ENCODE assay signal across 22 cellular contexts in the genomic region with DNA sequence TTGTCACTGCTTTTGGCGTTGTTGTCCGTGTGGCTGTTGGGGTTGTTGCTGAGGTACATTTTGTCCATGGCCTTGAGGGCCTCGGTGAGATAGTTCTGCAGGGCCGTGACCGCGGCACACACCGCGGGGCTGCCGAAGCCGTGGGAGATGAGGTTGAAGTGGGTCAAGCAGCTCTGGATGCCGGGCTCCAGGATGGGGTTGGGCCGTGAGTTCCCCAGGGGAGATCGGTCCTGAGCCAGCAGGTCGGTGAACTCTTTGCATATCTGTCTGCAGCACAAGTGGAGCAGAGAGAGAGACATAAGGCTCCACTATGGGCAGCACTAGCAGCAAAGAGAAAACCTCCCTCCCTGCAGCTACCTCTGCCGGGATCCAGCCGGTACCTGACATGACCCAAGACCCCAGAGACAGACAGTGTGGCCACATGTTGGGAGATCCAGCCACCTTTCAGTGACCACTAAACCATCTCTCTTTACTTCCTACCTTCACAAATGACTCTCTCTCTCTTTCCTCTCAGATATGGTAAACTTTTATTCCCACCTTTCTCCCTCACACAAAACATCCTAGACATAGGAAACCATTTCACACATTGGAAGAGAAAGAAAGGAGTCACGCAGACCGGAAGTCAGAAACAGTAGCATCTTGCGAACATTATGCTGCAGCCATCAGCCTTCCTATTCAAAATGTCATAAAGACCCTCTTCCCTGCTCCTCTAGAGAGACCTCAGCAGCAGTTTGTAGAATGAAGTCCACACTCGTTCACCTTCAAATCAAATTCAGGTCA. TPM values are rescaled to one million over a fixed set of nuclear protein-coding genes. Genes with fewer than 3 reads are reported as not detected.
DNase-seq lines count a peak whose midpoint lies in the region; ATAC-seq and TF ChIP-seq lines count a peak whose summit lies in the region.
"Had no signal": no experiment of that assay in that cellular context is flagged by ENCODE, and none has a peak within 500 bp of the region (broad histone marks: within the 10 kb centered on the region; RNA-seq: fewer than 3 reads in every experiment).

No MANE protein-coding gene starts in this region.

- BruUV-seq in Panc1 (replicated peaks; lab: Mats Ljungman, UMichigan), result no TSS peak

- H3K9me3 ChIP-seq in Panc1 (ENCODE audit: control insufficient read depth, insufficient read depth, low read depth, low read length) (no peaks in the 10 kb centered on the region), endodermal cell (ENCODE audit: control insufficient read depth, low read length) (no peaks in the 10 kb centered on the region), osteoblast (ENCODE audit: low read depth, low read length) (no peaks in the 10 kb centered on the region)
- H3K9me3 ChIP-seq: ascending aorta, SJSA1, uterus had no signal

- H4K20me1 ChIP-seq in osteoblast (ENCODE audit: insufficient read depth, low read length), result no peaks in the 10 kb centered on the region

- H3K4me1 Mint-ChIP-seq in endodermal cell, result peaks cover 27% of the 10 kb centered on the region
- H3K4me1 Mint-ChIP-seq in nephron progenitor cell, result peaks cover 41% of the 10 kb centered on the region

- H3K36me3 ChIP-seq in Panc1 (ENCODE audit: control insufficient read depth, insufficient read depth, low read length), result peaks cover 38% of the 10 kb centered on the region
- no peaks in the 10 kb centered on the region for H3K36me3 ChIP-seq in endodermal cell (ENCODE audit: control insufficient read depth, insufficient read depth, low read length)
- H3K36me3 ChIP-seq in osteoblast (ENCODE audit: insufficient read depth, low read length), result no peaks in the 10 kb centered on the region
- H3K36me3 ChIP-seq: ascending aorta, stomach, uterus had no signal

- H3K4me3 Mint-ChIP-seq in endodermal cell (peak overlapping the region; percentile 44), nephron progenitor cell (peak overlapping the region; percentile 33)

- no peaks in the 10 kb centered on the region for H3K79me2 ChIP-seq in osteoblast (ENCODE audit: insufficient read depth, low read length)

- DNase-seq in EH (ENCODE audit: low read depth), result peak; percentile 32
- no peak for DNase-seq in Panc1 (ENCODE audit: low read depth, low spot score)
- DNase-seq in endodermal cell, result no peak
- peak; percentile 23 for DNase-seq in nephron progenitor cell
- no peak for DNase-seq in Ammon's horn (ENCODE audit: low spot score)
- no peak for DNase-seq in G401 (ENCODE audit: low spot score)
- DNase-seq in osteoblast (ENCODE audit: insufficient read length, low spot score, missing footprints), result no peak
- DNase-seq: ACHN; activated CD4-positive, alpha-beta T cell treated with anti-CD3 and anti-CD28 coated beads, Interleukin-2, amount 50 U/mL, for 1 hour; activated naive CD4-positive, alpha-beta T cell treated with Interleukin-2 at 50 U/mL for 16 hours; activated T-cell treated with anti-CD3 and anti-CD28 coated beads for 4 hours; CD4-positive, alpha-beta memory T cell; DND-41; IMR-90; NCI-H1930; NCI-H446; stomach; uterus had no signal

- no peaks in the 10 kb centered on the region for H3K9me3 Mint-ChIP-seq in endodermal cell
- H3K9me3 Mint-ChIP-seq in nephron progenitor cell, result no peaks in the 10 kb centered on the region

- H3K27ac Mint-ChIP-seq in endodermal cell, result no peak overlapping the region
- H3K27ac Mint-ChIP-seq in nephron progenitor cell, result no peak overlapping the region

- in situ Hi-C loops in Panc1 (cut with HindIII; ENCODE audit: low pct_unique_long_range_greater_than_20kb, low sequenced_read_pairs), result no loop called here
- in situ Hi-C loops in G401 (cut with HindIII; ENCODE audit: low sequenced_read_pairs), result no loop called here

- intact Hi-C loops in Panc1 (cut with micrococcal nuclease; ENCODE audit: unreplicated experiment), result no loop called here

- CTCF ChIA-PET in Panc1 (lab: Charles Lee), result interaction anchor here (0.5 to 0.6 kb wide), 2 partner anchors 310 to 941 kb away, joined by 3 read pairs; no protein-coding TSS in a partner anchor

- H3K4me1 ChIP-seq in Panc1 (ENCODE audit: control insufficient read depth, insufficient read depth, low read length) (peaks cover 90% of the 10 kb centered on the region), endodermal cell (ENCODE audit: control insufficient read depth, insufficient read depth, low read length) (peaks cover 6% of the 10 kb centered on the region), osteoblast (ENCODE audit: insufficient read depth, low read length) (peaks cover 5% of the 10 kb centered on the region)

- no peaks in the 10 kb centered on the region for H3K27me3 ChIP-seq in Panc1 (ENCODE audit: control insufficient read depth, insufficient read depth, low read length)
- H3K27me3 ChIP-seq in endodermal cell (ENCODE audit: control insufficient read depth, insufficient read depth, low read length, poor library complexity, severe bottlenecking), result peaks cover 97% of the 10 kb centered on the region
- H3K27me3 ChIP-seq in osteoblast (ENCODE audit: insufficient read depth, low read length), result peaks cover 47% of the 10 kb centered on the region
- H3K27me3 ChIP-seq: SJSA1 had no signal

- H3K27ac ChIP-seq in Panc1 (ENCODE audit: low read length), result peak overlapping the region; percentile 99
- no peak overlapping the region for H3K27ac ChIP-seq in endodermal cell (ENCODE audit: low read depth, low read length)
- no peak overlapping the region for H3K27ac ChIP-seq in osteoblast (ENCODE audit: low read depth, low read length)
- H3K27ac ChIP-seq: ascending aorta, SJSA1, stomach, uterus had no signal

- no peak for TF ChIP-seq CTCF in Panc1 (IDR thresholded peaks at IDR 0.05)
- no peak for TF ChIP-seq CTCF in endodermal cell (conservative IDR thresholded peaks at IDR 0.05)
- no peak for TF ChIP-seq CTCF in nephron progenitor cell (IDR thresholded peaks at IDR 0.05)
- TF ChIP-seq CTCF in osteoblast (IDR thresholded peaks at IDR 0.05; ENCODE audit: extremely low read depth, low read depth, low read length), result no peak

- no peak overlapping the region for H3K9ac ChIP-seq in endodermal cell (ENCODE audit: extremely low read depth, low read length, poor library complexity, severe bottlenecking)

- POLR2A ChIA-PET in Panc1 (lab: Charles Lee), result no interaction called here

- no peak overlapping the region for H2AFZ ChIP-seq in osteoblast (ENCODE audit: low read length)

- H3K4me3 ChIP-seq in Panc1 (ENCODE audit: low read depth in 2 of 2, low read length in 2 of 2), result no peak overlapping the region
- H3K4me3 ChIP-seq in endodermal cell (ENCODE audit: low read length), result no peak overlapping the region
- no peak overlapping the region for H3K4me3 ChIP-seq in osteoblast (ENCODE audit: insufficient read depth, low read length)
- H3K4me3 ChIP-seq: ascending aorta, SJSA1, stomach, uterus had no signal

- ATAC-seq in Panc1, result peak; percentile 26
- ATAC-seq in HG03521 (IDR thresholded peaks at IDR 0.05; ENCODE audit: unreplicated experiment), result no peak

- no peak overlapping the region for H3K4me2 ChIP-seq in osteoblast (ENCODE audit: insufficient read depth, low read length)

- H3K27me3 Mint-ChIP-seq in endodermal cell (ENCODE audit: insufficient read depth) (peaks cover 99% of the 10 kb centered on the region), nephron progenitor cell (ENCODE audit: low read depth, poor library complexity) (peaks cover 100% of the 10 kb centered on the region)

- no peaks in the 10 kb centered on the region for H3K36me3 Mint-ChIP-seq in endodermal cell (ENCODE audit: low read depth)
- no peaks in the 10 kb centered on the region for H3K36me3 Mint-ChIP-seq in nephron progenitor cell (ENCODE audit: low read depth)

- 15 to 22% methylated on average over 7 to 20 of the region's 20 CpGs for WGBS in endodermal cell (ENCODE audit: insufficient coverage in 1 of 2, insufficient read length in 1 of 2), 2 experiments

RNA-seq across cellular contexts. Expression of gene TFAP2A, which starts 16.2 kb away (rescaled TPM):
- 83.9 TPM for total RNA-seq in Panc1 (2021; ENCODE audit: unreplicated experiment)
- polyA plus RNA-seq in Panc1 (2012; ENCODE audit: insufficient read length), result 95.0 TPM
- total RNA-seq in endodermal cell, result under 1 TPM; 0.51 to 0.69 TPM
- polyA plus RNA-seq in endodermal cell (2013, experiment 1 of 2), result 39.2 TPM
- polyA plus RNA-seq in endodermal cell (2013, experiment 2 of 2), result 32.0 TPM
- 2.3 TPM in 1 of 2 replicates, not detected in the other for total RNA-seq in G401 (2014; rRNA removed; shearing (Covaris generic))
- under 0.01 and 0.36 TPM in 2 replicates for total RNA-seq in osteoblast
- total RNA-seq: CD4-positive, alpha-beta memory T cell; endothelial cell of umbilical vein had no signal
- polyA plus RNA-seq: CD4-positive, alpha-beta memory T cell had no signal

Comparison
In these comparisons a context has a peak if more than half of its experiments do, and no peak if none do; other contexts are left out.
1. DNase-seq: peak in EH (single experiment) and nephron progenitor cell (single experiment); none in Panc1 (single experiment), endodermal cell (single experiment), Ammon's horn (single experiment), G401 (single experiment) and osteoblast (single experiment).
2. RNA of gene TFAP2A, which starts 16.2 kb away (total RNA-seq): 83.9 TPM in Panc1 (single experiment); 2.3 TPM in G401, 0.51 to 0.69 TPM in endodermal cell and under 0.01 to 0.36 TPM in osteoblast; every median in the first group is over 10 times any median in the second.